Comparison of ENCODE assay signal across 1 cellular context in genomic region chr11:57335343-57336110, GRCh38.
A peak's percentile ranks its signal among the peaks of the same experiment; 100 is the strongest.
TF ChIP-seq lines count a peak whose summit lies in the region.

SSRP1 (minus strand) TSS chr11:57335892; CDS start chr11:57335121, 771 bp downstream.

TF ChIP-seq in K562, 482 proteins besides CTCF, POLR2A, EP300 and RAD21 (continued from another document and continues in another):
- no peak for TF ChIP-seq THRA (IDR thresholded peaks at IDR 0.05)
- no peak for TF ChIP-seq TAL1 (IDR thresholded peaks at IDR 0.05)
- TF ChIP-seq ZNF197 (CRISPR knock-in tag; IDR thresholded peaks at IDR 0.05; ENCODE audit: low read depth): no peak
- TF ChIP-seq SPI1 (IDR thresholded peaks at IDR 0.05; ENCODE audit: borderline replicate concordance, low read depth, low read length): no peak
- peak in 1 of 2 experiments; percentile 97; a peak in 2 of 4 replicates for TF ChIP-seq FOXK2 (conservative IDR thresholded peaks at IDR 0.05 in 1 of 2, IDR thresholded peaks at IDR 0.05 in 1 of 2; ENCODE audit: low read depth in 2 of 2)
- TF ChIP-seq HINFP (tag; conservative IDR thresholded peaks at IDR 0.05; ENCODE audit: low read depth): no peak
- peak; percentile 26 to 35; a peak in 1 of 4 replicates for TF ChIP-seq NRF1 (conservative IDR thresholded peaks at IDR 0.05 in 1 of 2, IDR thresholded peaks at IDR 0.05 in 1 of 2)
- TF ChIP-seq SMAD2 (IDR thresholded peaks at IDR 0.05; ENCODE audit: low read depth, low read length): no peak
- peak; percentile 75 for TF ChIP-seq ZFX (CRISPR knock-in tag; IDR thresholded peaks at IDR 0.05)
- no peak for TF ChIP-seq HNRNPH1 (optimal IDR thresholded peaks at IDR 0.05; ENCODE audit: low read depth, low read length)
- TF ChIP-seq BDP1 (IDR thresholded peaks at IDR 0.05; ENCODE audit: insufficient read depth, insufficient read length): no peak
- TF ChIP-seq CHCHD3 (CRISPR knock-in tag; IDR thresholded peaks at IDR 0.05): no peak
- TF ChIP-seq TSHZ1 (CRISPR knock-in tag; IDR thresholded peaks at IDR 0.05): no peak
- TF ChIP-seq MECOM (CRISPR knock-in tag; IDR thresholded peaks at IDR 0.05): no peak
- no peak for TF ChIP-seq FOXK1 (CRISPR knock-in tag; IDR thresholded peaks at IDR 0.05; ENCODE audit: borderline replicate concordance)
- TF ChIP-seq TRIM24 (IDR thresholded peaks at IDR 0.05): no peak
- TF ChIP-seq SMC3 (conservative IDR thresholded peaks at IDR 0.05; ENCODE audit: insufficient read depth, low read depth, low read length): no peak
- peak; percentile 88 for TF ChIP-seq MYC (IDR thresholded peaks at IDR 0.05; ENCODE audit: low read depth, low read length)
- no peak for TF ChIP-seq MYC (CRISPR knock-in tag; IDR thresholded peaks at IDR 0.05; ENCODE audit: borderline replicate concordance, low read depth)
- TF ChIP-seq ZFP36 (IDR thresholded peaks at IDR 0.05; ENCODE audit: low read depth, low read length, partially characterized antibody): no peak
- TF ChIP-seq HOMEZ (CRISPR knock-in tag; IDR thresholded peaks at IDR 0.05): no peak
- no peak for TF ChIP-seq STAT5A (IDR thresholded peaks at IDR 0.05; ENCODE audit: borderline replicate concordance, low read length)
- TF ChIP-seq POLR3G (IDR thresholded peaks at IDR 0.05; ENCODE audit: extremely low read depth, insufficient read length, insufficient replicate concordance): no peak
- TF ChIP-seq NR2C1 (IDR thresholded peaks at IDR 0.05): peak; percentile 68; the same call in 1 of the 2 replicates
- no peak for TF ChIP-seq NR2C1 (tag; IDR thresholded peaks at IDR 0.05)
- no peak for TF ChIP-seq ZNF589 (CRISPR knock-in tag; IDR thresholded peaks at IDR 0.05; ENCODE audit: low read depth)
- TF ChIP-seq DDX20 (tag; IDR thresholded peaks at IDR 0.05; ENCODE audit: low read depth): no peak
- no peak for TF ChIP-seq IRF9 (tag; IDR thresholded peaks at IDR 0.05)
- TF ChIP-seq RBM15 (IDR thresholded peaks at IDR 0.05; ENCODE audit: insufficient read depth, low read length): no peak
- peak; percentile 60; the same call in 1 of the 2 replicates for TF ChIP-seq ETV5 (CRISPR knock-in tag; IDR thresholded peaks at IDR 0.05; ENCODE audit: low read depth)
- no peak for TF ChIP-seq SMAD3 (CRISPR knock-in tag; conservative IDR thresholded peaks at IDR 0.05)
- TF ChIP-seq FOXA1 (IDR thresholded peaks at IDR 0.05; ENCODE audit: borderline replicate concordance): no peak
- TF ChIP-seq RERE (CRISPR knock-in tag; IDR thresholded peaks at IDR 0.05; ENCODE audit: borderline replicate concordance): no peak
- TF ChIP-seq ZNF583 (CRISPR knock-in tag; IDR thresholded peaks at IDR 0.05): no peak
- no peak for TF ChIP-seq ZNF699 (CRISPR knock-in tag; IDR thresholded peaks at IDR 0.05; ENCODE audit: insufficient replicate concordance)
- TF ChIP-seq ZNF551 (CRISPR knock-in tag; IDR thresholded peaks at IDR 0.05): no peak
- TF ChIP-seq OTX1 (CRISPR knock-in tag; IDR thresholded peaks at IDR 0.05): no peak
- TF ChIP-seq FOXJ3 (CRISPR knock-in tag; IDR thresholded peaks at IDR 0.05): no peak
- no peak for TF ChIP-seq HLTF (IDR thresholded peaks at IDR 0.05)
- TF ChIP-seq NELFE (IDR thresholded peaks at IDR 0.05; ENCODE audit: insufficient read depth, insufficient read length): no peak
- no peak for TF ChIP-seq SMARCE1 (IDR thresholded peaks at IDR 0.05)
- no peak for TF ChIP-seq STAT5B (CRISPR knock-in tag; IDR thresholded peaks at IDR 0.05)
- no peak for TF ChIP-seq RHOXF2B (CRISPR knock-in tag; conservative IDR thresholded peaks at IDR 0.05)
- no peak for TF ChIP-seq ZNF609 (CRISPR knock-in tag; IDR thresholded peaks at IDR 0.05; ENCODE audit: borderline replicate concordance)
- TF ChIP-seq PTBP1 (IDR thresholded peaks at IDR 0.05; ENCODE audit: low read depth, low read length): no peak
- TF ChIP-seq RNF2 (IDR thresholded peaks at IDR 0.05): no peak
